8 cellular contexts compared by ENCODE assay signal in genomic region chr4:1347410-1347864, GRCh38. TPM values are rescaled to one million over a fixed set of nuclear protein-coding genes. Genes with fewer than 3 reads are reported as not detected.
DNase-seq lines count a peak whose midpoint lies in the region; ATAC-seq and TF ChIP-seq lines count a peak whose summit lies in the region.

No MANE protein-coding gene starts in this region.

- H3K36me3 ChIP-seq in SK-N-SH (replicated peaks in 1 of 2; ENCODE audit: control insufficient read depth in 1 of 2, insufficient read depth in 2 of 2, low read length in 1 of 2) = peaks cover 5 to 10% of the 10 kb centered on the region in 2 experiments
- no peaks in the 10 kb centered on the region for H3K36me3 ChIP-seq in breast epithelium
- H3K36me3 ChIP-seq in skeletal muscle satellite cell (ENCODE audit: insufficient read depth, low read length) = peaks cover 24% of the 10 kb centered on the region

- H3K4me2 ChIP-seq in SK-N-SH (peak overlapping the region; percentile 80), skeletal muscle satellite cell (ENCODE audit: low read length) (peak overlapping the region; percentile 98)

- H3K9me3 ChIP-seq in SK-N-SH = no peaks in the 10 kb centered on the region
- no peaks in the 10 kb centered on the region for H3K9me3 ChIP-seq in breast epithelium
- H3K9me3 ChIP-seq in skeletal muscle satellite cell (replicated peaks; ENCODE audit: low read length) = no peaks in the 10 kb centered on the region

- TF ChIP-seq POLR2A in breast epithelium (IDR thresholded peaks at IDR 0.05) = no peak

- no peak for TF ChIP-seq EP300 in SK-N-SH (IDR thresholded peaks at IDR 0.05; ENCODE audit: borderline replicate concordance in 1 of 2, low read depth in 1 of 2, low read length in 1 of 2)

- peaks cover 19% of the 10 kb centered on the region for H3F3A ChIP-seq in SK-N-SH (replicated peaks; ENCODE audit: insufficient read depth)

- peaks cover 4% of the 10 kb centered on the region for H4K20me1 ChIP-seq in SK-N-SH (ENCODE audit: insufficient read depth)

- peak overlapping the region; percentile 61 to 73 for H3K4me3 ChIP-seq in SK-N-SH (ENCODE audit: low read depth in 2 of 2, low read length in 1 of 2)
- H3K4me3 ChIP-seq in breast epithelium = peak overlapping the region; percentile 81 to 93 (median 92)
- H3K4me3 ChIP-seq in skeletal muscle satellite cell (ENCODE audit: low read length) = peak overlapping the region; percentile 87

- CTCF ChIA-PET in SK-N-SH (lab: Yijun Ruan, JAX) = interaction anchor here (1.4 to 3.8 kb wide), 4 partner anchors 9 to 282 kb away, joined by 4 to 23 read pairs (median 12); no protein-coding TSS in a partner anchor

- H3K9me2 ChIP-seq in SK-N-SH = no peaks in the 10 kb centered on the region

- ATAC-seq in GM19468 (IDR thresholded peaks at IDR 0.05; ENCODE audit: extremely low read depth, unreplicated experiment) = peak; percentile 1
- ATAC-seq in HG03571 (IDR thresholded peaks at IDR 0.05; ENCODE audit: unreplicated experiment) = peak; percentile 28

- H2AFZ ChIP-seq in SK-N-SH (ENCODE audit: low read depth) = no peak overlapping the region; the same call in 1 of the 2 replicates

- WGBS in SK-N-SH (ENCODE audit: low lambda C conversion rate) = 2% methylated on average over 16 of the region's 43 CpGs

- TF ChIP-seq CTCF in SK-N-SH (IDR thresholded peaks at IDR 0.05) (no peak), breast epithelium (IDR thresholded peaks at IDR 0.05) (no peak)

- POLR2A ChIA-PET in SK-N-SH (lab: Yijun Ruan, JAX) = interaction anchor here (0.7 to 2.0 kb wide), 5 partner anchors 8 to 144 kb away, joined by 3 to 15 read pairs (median 3); partner anchors contain the start of genes CTBP1 and MAEA

- TF ChIP-seq RAD21 in SK-N-SH (IDR thresholded peaks at IDR 0.05; ENCODE audit: low read length) = no peak

- DNase-seq in ELF-1 (ENCODE audit: low read depth, low spot score) (peak; percentile 79), SK-N-SH (peak; percentile 88), breast epithelium (ENCODE audit: low spot score in 2 of 2) (peak; percentile 72), iPS-NIHi7 (ENCODE audit: extremely low spot score) (peak; percentile 71), OCI-M2 (lab: John Stamatoyannopoulos, UW; ENCODE audit: unreplicated experiment) (no peak)

- intact Hi-C loops in breast epithelium (cut with DNase I; ENCODE audit: low total_unique reads) = no loop called here

- H3K27me3 ChIP-seq in SK-N-SH (ENCODE audit: insufficient read depth) (no peaks in the 10 kb centered on the region), breast epithelium (no peaks in the 10 kb centered on the region), skeletal muscle satellite cell (ENCODE audit: control insufficient read depth, insufficient read depth, low read length) (no peaks in the 10 kb centered on the region)

- peaks cover 0 to 20% of the 10 kb centered on the region in 2 experiments; a peak in 1 of 4 replicates for H3K4me1 ChIP-seq in SK-N-SH (ENCODE audit: control insufficient read depth in 1 of 2, insufficient read depth in 2 of 2, low read depth in 1 of 2, low read length in 1 of 2)
- H3K4me1 ChIP-seq in breast epithelium = peaks cover 3 to 11% of the 10 kb centered on the region in 2 donors
- peaks cover 35% of the 10 kb centered on the region for H3K4me1 ChIP-seq in skeletal muscle satellite cell (ENCODE audit: control insufficient read depth, insufficient read depth, low read length)

- H3K9ac ChIP-seq in SK-N-SH = peak overlapping the region; percentile 79
- peak overlapping the region; percentile 98 for H3K9ac ChIP-seq in skeletal muscle satellite cell (ENCODE audit: low read depth, low read length)

- H3K27ac ChIP-seq in SK-N-SH (ENCODE audit: low read depth in 2 of 2, low read length in 1 of 2) (peak overlapping the region; percentile 89), breast epithelium (peak overlapping the region; percentile 97 to 99)

- peaks cover 66% of the 10 kb centered on the region for H3K79me2 ChIP-seq in SK-N-SH (ENCODE audit: insufficient read depth)

TF ChIP-seq in SK-N-SH, 30 proteins besides CTCF, POLR2A, EP300 and RAD21 (continues in another document):
- TF ChIP-seq GABPA (IDR thresholded peaks at IDR 0.05; ENCODE audit: low read depth) (no peak), RCOR1 (IDR thresholded peaks at IDR 0.05; ENCODE audit: low read length) (no peak), NFIC (IDR thresholded peaks at IDR 0.05; ENCODE audit: borderline replicate concordance) (no peak), MXI1 (IDR thresholded peaks at IDR 0.05; ENCODE audit: low read depth, low read length) (peak; percentile 51; the same call in 1 of the 2 replicates), MAX (IDR thresholded peaks at IDR 0.05; ENCODE audit: low read depth) (no peak), REST (IDR thresholded peaks at IDR 0.05; ENCODE audit: low read depth, low read length) (peak; percentile 55; the same call in 1 of the 2 replicates), USF1 (IDR thresholded peaks at IDR 0.05; ENCODE audit: borderline replicate concordance, low read depth) (no peak), SIN3A (IDR thresholded peaks at IDR 0.05; ENCODE audit: borderline replicate concordance, low read depth, low read length) (no peak), POLR2AphosphoS5 (IDR thresholded peaks at IDR 0.05; ENCODE audit: low read depth, low read length) (peak; percentile 10; the same call in 1 of the 2 replicates), CHD2 (IDR thresholded peaks at IDR 0.05; ENCODE audit: low read length, partially characterized antibody) (no peak), ZBTB33 (IDR thresholded peaks at IDR 0.05; ENCODE audit: borderline replicate concordance, low read depth) (no peak), TAF1 (IDR thresholded peaks at IDR 0.05; ENCODE audit: borderline replicate concordance, low read depth, low read length) (peak; percentile 56; the same call in 1 of the 2 replicates)

RNA-seq across cellular contexts. Expression of gene UVSSA, which starts 0.4 kb away (rescaled TPM):
- 14.5 and 14.9 TPM in 2 replicates for polyA plus RNA-seq in SK-N-SH (2012; rRNA removed)
- polyA plus RNA-seq in SK-N-SH (2012; cell fraction: cytosol; rRNA removed) = 5.2 and 6.2 TPM in 2 replicates
- 74.4 and 110 TPM in 2 replicates for polyA plus RNA-seq in SK-N-SH (2012; cell fraction: nucleus; rRNA removed)
- total RNA-seq in breast epithelium = 10 to 100 TPM; 13.9 to 22.9 (median 14.3) TPM
- 7.0 and 17.7 TPM in 2 replicates for total RNA-seq in skeletal muscle satellite cell (2012; rRNA removed)

RNA-seq across cellular contexts. Expression of gene MAEA, which starts 57.7 kb away (rescaled TPM):
- 123 and 128 TPM in 2 replicates for polyA plus RNA-seq in SK-N-SH (2012; rRNA removed)
- polyA plus RNA-seq in SK-N-SH (2012; cell fraction: cytosol; rRNA removed) = 64.4 and 85.4 TPM in 2 replicates
- 196 and 274 TPM in 2 replicates for polyA plus RNA-seq in SK-N-SH (2012; cell fraction: nucleus; rRNA removed)
- total RNA-seq in breast epithelium = 10 to 100 TPM; 49.9 to 76.7 (median 62.3) TPM
- total RNA-seq in skeletal muscle satellite cell (2012; rRNA removed) = 71.7 and 73.6 TPM in 2 replicates

RNA-seq across cellular contexts. Expression of gene NKX1-1, which starts 58.8 kb away (rescaled TPM):
- not detected in 2 replicates for polyA plus RNA-seq in SK-N-SH (2012; rRNA removed)
- polyA plus RNA-seq in SK-N-SH (2012; cell fraction: cytosol; rRNA removed) = not detected in 2 replicates
- not detected in 2 replicates for polyA plus RNA-seq in SK-N-SH (2012; cell fraction: nucleus; rRNA removed)
- total RNA-seq in breast epithelium = not detected
- total RNA-seq in skeletal muscle satellite cell (2012; rRNA removed) = not detected in 2 replicates
